22 cellular contexts compared by ENCODE assay signal in genomic region chr7:16818732-16819131, GRCh38. TPM values are rescaled to one million over a fixed set of nuclear protein-coding genes. Genes with fewer than 3 reads are reported as not detected.
"Had no signal": no experiment of that assay in that cellular context is flagged by ENCODE, and none has a peak within 500 bp of the region (broad histone marks: within the 10 kb centered on the region; RNA-seq: fewer than 3 reads in every experiment).

No MANE protein-coding gene starts in this region.

- H3K9me3 ChIP-seq: SJSA1 had no signal

- H3K4me3 ChIP-seq: SJSA1, SK-N-MC had no signal

- H3K27me3 ChIP-seq: SJSA1 had no signal

- DNase-seq: Karpas-422, KG1, NCI-H1048, NCI-H1105, NCI-H1417, NCI-H1436 treated with DMSO at 0.1 percent for 48 hours, NCI-H1694, NCI-H187 treated with DMSO at 0.1 percent for 48 hours, NCI-H2029 treated with DMSO at 0.1 percent for 48 hours, NCI-H2227 treated with DMSO at 0.1 percent for 48 hours, NCI-H524, NCI-H526 treated with DMSO at 0.1 percent for 48 hours, NCI-H748 treated with DMSO at 0.1 percent for 48 hours, Right ventricle myocardium superior, RPMI8226, SIG-M5 had no signal

- FAIRE-seq: HTR-8/SVneo, RCC 7860 had no signal

- H3K27ac ChIP-seq: HL-60, SJSA1, SK-N-MC had no signal

- H3K36me3 ChIP-seq: SJSA1 had no signal

RNA-seq across cellular contexts. Expression of gene AGR2, which starts 13.9 kb away (rescaled TPM):
- total RNA-seq: Right ventricle myocardium superior; SJSA1; T-helper 1 cell treated with Interleukin-12 subunit alpha and Interleukin-12 subunit beta and Interleukin-4 antibody, amounts not matched to agents 30 ng/mL and 1 ng/mL, for 36 hours had no signal
